Comparison of ENCODE assay signal across 10 cellular contexts in genomic region chr3:51686056-51686455, GRCh38. TPM values are rescaled to one million over a fixed set of nuclear protein-coding genes. Genes with fewer than 3 reads are reported as not detected.
A peak's percentile ranks its signal among the peaks of the same experiment; 100 is the strongest.
DNase-seq lines count a peak whose midpoint lies in the region; ATAC-seq and TF ChIP-seq lines count a peak whose summit lies in the region.
"Had no signal": no experiment of that assay in that cellular context is flagged by ENCODE, and none has a peak within 500 bp of the region (broad histone marks: within the 10 kb centered on the region; RNA-seq: fewer than 3 reads in every experiment).

No MANE protein-coding gene starts in this region.

- TF ChIP-seq EP300 in esophagus muscularis mucosa (IDR thresholded peaks at IDR 0.05): no peak

- H4K20me1 ChIP-seq in DND-41 (ENCODE audit: insufficient read depth, low read length): peaks cover 70% of the 10 kb centered on the region

- H3K79me2 ChIP-seq in DND-41 (ENCODE audit: insufficient read depth, low read length): peaks cover 14% of the 10 kb centered on the region; the same call in 1 of the 2 replicates

- no peak for TF ChIP-seq POLR2A in esophagus muscularis mucosa (IDR thresholded peaks at IDR 0.05; ENCODE audit: low read depth)

- H3K27ac Mint-ChIP-seq in activated CD4-positive, alpha-beta memory T cell treated with anti-CD3 and anti-CD28 coated beads for 36 hours: peak overlapping the region; percentile 91

- CTCF ChIA-PET in activated CD4-positive, alpha-beta memory T cell treated with anti-CD3 and anti-CD28 coated beads for 36 hours (lab: Charles Lee): interaction anchor here (1.1 to 3.1 kb wide), 8 partner anchors 11 to 186 kb away, joined by 3 to 17 read pairs (median 7); partner anchors contain the start of gene DCAF1

- H3K27me3 Mint-ChIP-seq in activated CD4-positive, alpha-beta memory T cell treated with anti-CD3 and anti-CD28 coated beads for 36 hours: no peaks in the 10 kb centered on the region

- TF ChIP-seq CTCF in DND-41 (IDR thresholded peaks at IDR 0.05; ENCODE audit: borderline replicate concordance, extremely low read depth, low read length, poor library complexity, severe bottlenecking) (no peak), esophagus muscularis mucosa (IDR thresholded peaks at IDR 0.05) (no peak), psoas muscle (IDR thresholded peaks at IDR 0.05) (no peak)

- H3K36me3 ChIP-seq in DND-41 (ENCODE audit: insufficient read depth, low read length) (peaks cover 89% of the 10 kb centered on the region), esophagus muscularis mucosa (peaks cover 2 to 91% (median 45%) of the 10 kb centered on the region in 4 donors), psoas muscle (ENCODE audit: insufficient read depth in 1 of 2, low read depth in 1 of 2) (peaks cover 0 to 26% of the 10 kb centered on the region in 2 donors)

- WGBS in esophagus muscularis mucosa: 89% methylated on average over 4 of the region's 4 CpGs
- WGBS in psoas muscle, 3 donors: 80 to 83% (median 80%) methylated on average over 4 of the region's 4 CpGs

- peak overlapping the region; percentile 28 for H3K4me3 Mint-ChIP-seq in activated CD4-positive, alpha-beta memory T cell treated with anti-CD3 and anti-CD28 coated beads for 36 hours

- intact Hi-C loops in activated CD4-positive, alpha-beta memory T cell treated with anti-CD3 and anti-CD28 coated beads for 36 hours (cut with micrococcal nuclease): loop anchor here (1.0 to 10.0 kb wide), 2 partner anchors 11 to 369 kb away; partner anchors contain the start of gene DUSP7
- intact Hi-C loops in esophagus muscularis mucosa (cut with DNase I): no loop called here
- intact Hi-C loops in psoas muscle (cut with DNase I): no loop called here

- peak overlapping the region; percentile 7; the same call in 1 of the 2 replicates for H3K4me2 ChIP-seq in DND-41 (ENCODE audit: insufficient read depth, low read length)
- H3K4me2 ChIP-seq: smooth muscle cell had no signal

- no peak for DNase-seq in DND-41
- no peak for DNase-seq in activated CD4-positive, alpha-beta memory T cell treated with anti-CD3 and anti-CD28 coated beads for 36 hours
- DNase-seq in esophagus muscularis mucosa (ENCODE audit: extremely low spot score): no peak
- DNase-seq in psoas muscle: no peak
- DNase-seq in NCI-H82 (lab: John Stamatoyannopoulos, UW): no peak
- no peak for DNase-seq in occipital lobe (lab: John Stamatoyannopoulos, UW)
- DNase-seq in NCI-H2081 treated with DMSO at 0.1 percent for 48 hours (lab: John Stamatoyannopoulos, UW): no peak
- DNase-seq: NCI-H524 had no signal

- H3K27ac ChIP-seq in DND-41 (ENCODE audit: low read length) (peak overlapping the region; percentile 57), esophagus muscularis mucosa (replicated peaks in 1 of 4) (peak overlapping the region; percentile 47 to 76 (median 60)), psoas muscle (peak overlapping the region; percentile 75)

- no peak overlapping the region for H3K9ac ChIP-seq in DND-41 (ENCODE audit: low read depth, low read length)

- H3K4me1 ChIP-seq in DND-41 (ENCODE audit: insufficient read depth, low read length): peaks cover 29% of the 10 kb centered on the region
- peaks cover 54 to 85% (median 59%) of the 10 kb centered on the region in 4 donors for H3K4me1 ChIP-seq in esophagus muscularis mucosa
- H3K4me1 ChIP-seq in psoas muscle: peaks cover 63% of the 10 kb centered on the region

- H3K27me3 ChIP-seq in DND-41 (ENCODE audit: insufficient read depth, low read length, poor library complexity) (no peaks in the 10 kb centered on the region), esophagus muscularis mucosa (no peaks in the 10 kb centered on the region), psoas muscle (ENCODE audit: insufficient read depth in 3 of 3, low read length in 2 of 3) (no peaks in the 10 kb centered on the region)

- H3K4me3 ChIP-seq in DND-41 (ENCODE audit: low read depth in 1 of 2, low read length in 2 of 2) (no peak overlapping the region), esophagus muscularis mucosa (no peak overlapping the region), psoas muscle (no peak overlapping the region)
- H3K4me3 ChIP-seq: smooth muscle cell had no signal

- peaks cover 78% of the 10 kb centered on the region for H3K4me1 Mint-ChIP-seq in activated CD4-positive, alpha-beta memory T cell treated with anti-CD3 and anti-CD28 coated beads for 36 hours (ENCODE audit: low read depth)

- no peak overlapping the region for H2AFZ ChIP-seq in DND-41 (ENCODE audit: low read depth, low read length)

- no peaks in the 10 kb centered on the region for H3K9me3 ChIP-seq in DND-41 (ENCODE audit: insufficient read depth, low read length, severe bottlenecking)
- no peaks in the 10 kb centered on the region for H3K9me3 ChIP-seq in esophagus muscularis mucosa
- no peaks in the 10 kb centered on the region for H3K9me3 ChIP-seq in psoas muscle

- ATAC-seq in DND-41 (ENCODE audit: insufficient read depth, low read depth): no peak
- ATAC-seq in psoas muscle: no peak
- ATAC-seq in GM18520 (IDR thresholded peaks at IDR 0.05; ENCODE audit: unreplicated experiment): no peak

- no peaks in the 10 kb centered on the region for H3K9me3 Mint-ChIP-seq in activated CD4-positive, alpha-beta memory T cell treated with anti-CD3 and anti-CD28 coated beads for 36 hours

- peaks cover 42% of the 10 kb centered on the region for H3K36me3 Mint-ChIP-seq in activated CD4-positive, alpha-beta memory T cell treated with anti-CD3 and anti-CD28 coated beads for 36 hours

- POLR2A ChIA-PET in activated CD4-positive, alpha-beta memory T cell treated with anti-CD3 and anti-CD28 coated beads for 36 hours (lab: Charles Lee): interaction anchor here (1.3 to 1.8 kb wide), 3 partner anchors 11 to 186 kb away, joined by 4 to 15 read pairs (median 6); partner anchors contain the start of gene DCAF1

RNA-seq across cellular contexts. Expression of gene TEX264, which starts 15.0 kb away (rescaled TPM):
- total RNA-seq in activated CD4-positive, alpha-beta memory T cell treated with anti-CD3 and anti-CD28 coated beads for 36 hours: 10 to 100 TPM; 44.9 to 45.2 TPM
- total RNA-seq in esophagus muscularis mucosa: 10 to 100 TPM; 48.0 to 73.8 (median 65.4) TPM
- 10 to 100 TPM; 16.8 to 29.6 (median 21.9) TPM for total RNA-seq in psoas muscle
- 10 to 100 TPM; 60.9 to 71.5 (median 66.2) TPM for polyA plus RNA-seq in psoas muscle
- 15.9 TPM for total RNA-seq in occipital lobe

RNA-seq across cellular contexts. Expression of gene GRM2, which starts 20.8 kb away (rescaled TPM):
- under 1 TPM; 0.22 to 0.29 TPM for total RNA-seq in activated CD4-positive, alpha-beta memory T cell treated with anti-CD3 and anti-CD28 coated beads for 36 hours
- total RNA-seq in esophagus muscularis mucosa (under 1 TPM in 3 of 4 donors, not detected in 1; 0.11 to 0.83 (median 0.52) TPM), psoas muscle (under 1 TPM; 0.15 to 0.58 (median 0.42) TPM), occipital lobe (12.5 TPM)
- polyA plus RNA-seq in psoas muscle: under 1 TPM; 0.09 to 0.13 (median 0.11) TPM
